17 cellular contexts compared by ENCODE assay signal in the genomic region with DNA sequence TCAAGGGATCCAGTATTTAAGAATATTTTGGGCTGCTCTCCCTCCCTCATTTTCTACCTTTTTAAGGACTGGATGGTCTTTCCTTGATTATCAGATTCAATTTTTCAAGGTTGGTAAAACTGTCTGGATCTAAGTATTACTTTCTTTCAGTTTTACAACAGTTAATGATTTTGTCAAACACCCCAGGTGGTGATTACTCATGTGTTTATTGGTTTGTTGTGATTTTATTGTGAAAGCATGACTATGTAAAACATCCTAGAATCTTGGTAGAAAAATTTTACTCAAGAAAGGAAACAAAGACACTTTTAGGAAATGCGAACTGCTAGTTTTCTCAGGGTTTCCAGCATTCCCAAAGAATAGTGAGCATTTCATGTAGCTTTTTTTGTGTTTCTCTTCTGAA.
A peak's percentile ranks its signal among the peaks of the same experiment; 100 is the strongest.
DNase-seq lines count a peak whose midpoint lies in the region; ATAC-seq and FAIRE-seq lines count a peak whose summit lies in the region.
"Had no signal": no experiment of that assay in that cellular context is flagged by ENCODE, and none has a peak within 500 bp of the region (broad histone marks: within the 10 kb centered on the region; RNA-seq: fewer than 3 reads in every experiment).

No MANE protein-coding gene starts in this region.

- ATAC-seq in HG02981 (IDR thresholded peaks at IDR 0.05; ENCODE audit: unreplicated experiment), result peak; percentile 54
- ATAC-seq in HG03196 (IDR thresholded peaks at IDR 0.05; ENCODE audit: unreplicated experiment), result no peak

- DNase-seq in GM19239 (ENCODE audit: insufficient read length, low spot score) (no peak), astrocyte of the hippocampus (ENCODE audit: low read depth, low spot score) (peak; percentile 5), superior temporal gyrus (ENCODE audit: extremely low spot score) (peak; percentile 3), HUDEP-2 (lab: John Stamatoyannopoulos, UW; ENCODE audit: unreplicated experiment in 76 of 76) (no peak), NCI-H2029 (lab: John Stamatoyannopoulos, UW) (no peak)
- DNase-seq: BE2C; CD4-positive, alpha-beta T cell; GOT3; Kasumi-1; NCI-H187 treated with DMSO at 0.1 percent for 48 hours; NCI-H446; NK-92 treated with Interleukin-12 subunit alpha and Interleukin-12 subunit beta, amount 100 ng/mL, for 24 hours; OCI-M1; SJCRH30; T-helper 2 cell had no signal

- peak; percentile 42 for FAIRE-seq in GM19239 (lab: Jason Lieb, UNC)

Comparison
In these comparisons a context has a peak if more than half of its experiments do, and no peak if none do; other contexts are left out.
1. DNase-seq: peak in astrocyte of the hippocampus (single experiment) and superior temporal gyrus (single experiment); none in GM19239 (single experiment), HUDEP-2 (0 of 76) and NCI-H2029 (single experiment).